In genomic region chr20:51156796-51157119, GRCh38 we compare ENCODE assay signal across 17 cellular contexts.
DNase-seq lines count a peak whose midpoint lies in the region.
"Had no signal": no experiment of that assay in that cellular context is flagged by ENCODE, and none has a peak within 500 bp of the region (broad histone marks: within the 10 kb centered on the region; RNA-seq: fewer than 3 reads in every experiment).

No MANE protein-coding gene starts in this region.

- no peak overlapping the region for H3K4me3 ChIP-seq in neuronal stem cell (ENCODE audit: low read length in 2 of 2)
- H3K4me3 ChIP-seq: lung, right lobe of liver, stomach, upper lobe of left lung had no signal

- no peak overlapping the region for H4K8ac ChIP-seq in neuronal stem cell (ENCODE audit: low read depth, low read length)

- no peak overlapping the region for H4K91ac ChIP-seq in neuronal stem cell (ENCODE audit: low read depth, low read length, poor library complexity)

- no peak overlapping the region for H2BK5ac ChIP-seq in neuronal stem cell (ENCODE audit: low read length)

- WGBS in neuronal stem cell (ENCODE audit: extremely low coverage in 2 of 2, insufficient read length in 2 of 2, insufficient replicate concordance in 1 of 2), 2 donors, result no CpG with 5 or more reads among the region's 1 CpG

- no peak overlapping the region for H3K4ac ChIP-seq in neuronal stem cell (ENCODE audit: low read length)

- no peak overlapping the region for H3K27ac ChIP-seq in neuronal stem cell (replicated peaks; ENCODE audit: low read length)
- H3K27ac ChIP-seq: C4-2B, right lobe of liver, upper lobe of left lung had no signal

- no peak overlapping the region for H3K9ac ChIP-seq in neuronal stem cell (ENCODE audit: low read depth, low read length, poor library complexity)

- no peaks in the 10 kb centered on the region for H3K36me3 ChIP-seq in neuronal stem cell (replicated peaks in 1 of 2; ENCODE audit: control insufficient read depth in 2 of 2, insufficient read depth in 2 of 2, low read length in 2 of 2)
- H3K36me3 ChIP-seq: right lobe of liver, stomach, upper lobe of left lung had no signal

- DNase-seq in DMS79 treated with DMSO at 0.1 percent for 48 hours (lab: John Stamatoyannopoulos, UW), result peak; percentile 25
- DNase-seq in DMS79 (lab: John Stamatoyannopoulos, UW), result no peak
- DNase-seq in DMS 273 treated with DMSO at 0.1 percent for 48 hours (lab: John Stamatoyannopoulos, UW), result peak; percentile 72
- DNase-seq in NCI-H446 (lab: John Stamatoyannopoulos, UW), result peak; percentile 29 to 49
- no peak for DNase-seq in neuronal stem cell (ENCODE audit: low spot score)
- no peak for DNase-seq in putamen (ENCODE audit: low spot score)
- DNase-seq in kidney glomerular epithelial cell (lab: John Stamatoyannopoulos, UW), result no peak
- DNase-seq in SHP77 (lab: John Stamatoyannopoulos, UW), result no peak
- DNase-seq: 8988T; KBM-7; right lobe of liver; stimulated activated CD4-positive, alpha-beta T cell treated with anti-CD3 and anti-CD28 coated beads, Interleukin-2, amount 100 ng/mL, for 24 hours; stomach; SW 1271; upper lobe of left lung had no signal

- no peaks in the 10 kb centered on the region for H3K9me3 ChIP-seq in neuronal stem cell (replicated peaks in 1 of 2; ENCODE audit: control insufficient read depth in 2 of 2, insufficient read depth in 1 of 2, low read depth in 1 of 2, low read length in 2 of 2)
- H3K9me3 ChIP-seq: right lobe of liver, stomach, upper lobe of left lung had no signal

- H2BK120ac ChIP-seq in neuronal stem cell (ENCODE audit: low read depth, low read length), result no peak overlapping the region

- peak overlapping the region; percentile 52 for H2AFZ ChIP-seq in neuronal stem cell (ENCODE audit: low read length)

- H3K27me3 ChIP-seq in neuronal stem cell (ENCODE audit: control insufficient read depth in 3 of 3, insufficient read depth in 3 of 3, low read depth in 1 of 3, low read length in 3 of 3), result peaks cover 0 to 17% (median 0%) of the 10 kb centered on the region in 3 experiments
- H3K27me3 ChIP-seq: upper lobe of left lung had no signal

- no peak overlapping the region for H3K18ac ChIP-seq in neuronal stem cell (ENCODE audit: low read length)

- H3K4me2 ChIP-seq in neuronal stem cell (ENCODE audit: insufficient read depth, low read length, poor library complexity, severe bottlenecking), result no peak overlapping the region

- no peak overlapping the region for H2AK5ac ChIP-seq in neuronal stem cell (ENCODE audit: low read depth, low read length)

- H3K79me1 ChIP-seq in neuronal stem cell (ENCODE audit: low read depth, low read length), result no peaks in the 10 kb centered on the region

- peaks cover 4 to 5% of the 10 kb centered on the region in 2 donors for H3K4me1 ChIP-seq in neuronal stem cell (ENCODE audit: control insufficient read depth in 2 of 2, insufficient read depth in 1 of 2, low read depth in 1 of 2, low read length in 2 of 2)
- H3K4me1 ChIP-seq: right lobe of liver, upper lobe of left lung had no signal

- no peak overlapping the region for H2BK15ac ChIP-seq in neuronal stem cell (ENCODE audit: low read length)

- no peak overlapping the region for H2BK12ac ChIP-seq in neuronal stem cell (ENCODE audit: low read length)

- H3K14ac ChIP-seq in neuronal stem cell (ENCODE audit: low read length), result peak overlapping the region; percentile 87

- no peak overlapping the region for H3K23ac ChIP-seq in neuronal stem cell (ENCODE audit: low read depth, low read length, poor library complexity)

Comparison
In these comparisons a context has a peak if more than half of its experiments do, and no peak if none do; other contexts are left out.
1. DNase-seq: peak in DMS79 treated with DMSO at 0.1 percent for 48 hours (single experiment), DMS 273 treated with DMSO at 0.1 percent for 48 hours (single experiment) and NCI-H446 (2 of 2); none in DMS79 (single experiment), neuronal stem cell (single experiment), putamen (single experiment), kidney glomerular epithelial cell (single experiment) and SHP77 (0 of 2).